25 cellular contexts compared by ENCODE assay signal in genomic region chr1:193113258-193113991, GRCh38. TPM values are rescaled to one million over a fixed set of nuclear protein-coding genes. Genes with fewer than 3 reads are reported as not detected.
A peak's percentile ranks its signal among the peaks of the same experiment; 100 is the strongest.
DNase-seq lines count a peak whose midpoint lies in the region; ATAC-seq, FAIRE-seq and TF ChIP-seq lines count a peak whose summit lies in the region.
"Had no signal": no experiment of that assay in that cellular context is flagged by ENCODE, and none has a peak within 500 bp of the region (broad histone marks: within the 10 kb centered on the region; RNA-seq: fewer than 3 reads in every experiment).

No MANE protein-coding gene starts in this region.

- TF ChIP-seq RAD21 in SK-N-SH (IDR thresholded peaks at IDR 0.05; ENCODE audit: low read length) (no peak), K562 (CRISPR knock-in tag; conservative IDR thresholded peaks at IDR 0.05 in 1 of 2, IDR thresholded peaks at IDR 0.05 in 1 of 2) (no peak)

- H3K9me1 ChIP-seq in K562 (ENCODE audit: control insufficient read depth, insufficient read depth, low read length), result no peaks in the 10 kb centered on the region

- TF ChIP-seq CTCF in SK-N-SH (IDR thresholded peaks at IDR 0.05) (no peak), K562 (IDR thresholded peaks at IDR 0.05 in 2 of 3, conservative IDR thresholded peaks at IDR 0.05 in 1 of 3; ENCODE audit: insufficient read depth in 2 of 3, low read depth in 1 of 3, low read length in 3 of 3) (no peak), upper lobe of right lung (IDR thresholded peaks at IDR 0.05) (no peak)

- no peak overlapping the region for H4K8ac ChIP-seq in mesenchymal stem cell (ENCODE audit: low read length)

- TF ChIP-seq POLR2A in K562 (conservative IDR thresholded peaks at IDR 0.05), result peak; percentile 60

- H2AFZ ChIP-seq in SK-N-SH (ENCODE audit: low read depth), result 0 out of 2 replicates have a peak overlapping the region, but pooled peaks have one; percentile 14
- H2AFZ ChIP-seq in K562 (ENCODE audit: low read depth, low read length), result peak overlapping the region; percentile 92
- H2AFZ ChIP-seq in mesenchymal stem cell (ENCODE audit: low read depth, low read length), result no peak overlapping the region

- no peak overlapping the region for H3K14ac ChIP-seq in mesenchymal stem cell (ENCODE audit: low read length in 2 of 2)

- peak overlapping the region; percentile 77 for H2AK5ac ChIP-seq in mesenchymal stem cell (ENCODE audit: low read length, severe bottlenecking)

- peaks cover 5% of the 10 kb centered on the region for H3F3A ChIP-seq in SK-N-SH (replicated peaks; ENCODE audit: insufficient read depth)

- H3K4me3 ChIP-seq in SK-N-SH (ENCODE audit: low read depth in 2 of 2, low read length in 1 of 2) (no peak overlapping the region), K562 (peak overlapping the region; percentile 32), mesenchymal stem cell (ENCODE audit: insufficient read depth in 1 of 2, low read depth in 1 of 2, low read length in 2 of 2) (no peak overlapping the region), upper lobe of right lung (no peak overlapping the region)
- H3K4me3 ChIP-seq: heart right ventricle, SJCRH30 had no signal

- POLR2A ChIA-PET in SK-N-SH (lab: Yijun Ruan, JAX) (no interaction called here), K562 (lab: Yijun Ruan, JAX) (interaction anchor here (0.7 to 2.1 kb wide), 7 partner anchors 8 to 238 kb away, joined by 3 to 12 read pairs (median 4); partner anchors contain the start of genes CDC73, GLRX2, RO60 and UCHL5)

- H2BK12ac ChIP-seq in mesenchymal stem cell (ENCODE audit: low read length in 2 of 2), result peak overlapping the region in 1 of 2 experiments; percentile 79

- H3K9me3 ChIP-seq in SK-N-SH (no peaks in the 10 kb centered on the region), K562 (replicated peaks; ENCODE audit: control insufficient read depth, insufficient read depth, low read depth, low read length) (no peaks in the 10 kb centered on the region), mesenchymal stem cell (ENCODE audit: control insufficient read depth, low read length) (no peaks in the 10 kb centered on the region), upper lobe of right lung (no peaks in the 10 kb centered on the region)
- H3K9me3 ChIP-seq: heart right ventricle, SJCRH30 had no signal

- no peak overlapping the region for H3K4ac ChIP-seq in mesenchymal stem cell (ENCODE audit: low read depth in 1 of 2, low read length in 2 of 2)

- in situ Hi-C loops in K562 (cut with MboI), result no loop called here

- no peaks in the 10 kb centered on the region for H3K27me3 ChIP-seq in SK-N-SH (ENCODE audit: insufficient read depth)
- H3K27me3 ChIP-seq in K562 (ENCODE audit: control insufficient read depth in 2 of 2, insufficient read depth in 2 of 2, low read length in 2 of 2), result no peaks in the 10 kb centered on the region
- H3K27me3 ChIP-seq in mesenchymal stem cell (ENCODE audit: control insufficient read depth in 1 of 2, insufficient read depth in 1 of 2, low read length in 2 of 2), result no peaks in the 10 kb centered on the region
- no peaks in the 10 kb centered on the region for H3K27me3 ChIP-seq in upper lobe of right lung
- H3K27me3 ChIP-seq: heart right ventricle, SJCRH30 had no signal

- H3K4me2 ChIP-seq in SK-N-SH, result no peak overlapping the region
- H3K4me2 ChIP-seq in K562 (ENCODE audit: insufficient read depth, low read length), result peak overlapping the region; percentile 81
- H3K4me2 ChIP-seq in mesenchymal stem cell (ENCODE audit: low read length, poor library complexity, severe bottlenecking), result no peak overlapping the region

- H2BK5ac ChIP-seq in mesenchymal stem cell (ENCODE audit: low read depth, low read length, poor library complexity, severe bottlenecking), result no peak overlapping the region

- no peak overlapping the region for H4K91ac ChIP-seq in mesenchymal stem cell (ENCODE audit: low read length)

- no TSS peak for BruUV-seq in K562 (replicated peaks; lab: Mats Ljungman, UMichigan)

- WGBS in SK-N-SH (ENCODE audit: low lambda C conversion rate), result 88% methylated on average over 9 of the region's 9 CpGs
- WGBS in K562 (ENCODE audit: insufficient coverage, low coverage, missing lambda C conversion rate), result 2% methylated on average over 9 of the region's 9 CpGs
- 83% methylated on average over 8 of the region's 9 CpGs for WGBS in mesenchymal stem cell

- H3K4me1 ChIP-seq in SK-N-SH (ENCODE audit: control insufficient read depth in 1 of 2, insufficient read depth in 2 of 2, low read depth in 1 of 2, low read length in 1 of 2) (peaks cover 2 to 15% of the 10 kb centered on the region in 2 experiments; a peak in 3 of 4 replicates), K562 (replicated peaks in 1 of 2; ENCODE audit: control insufficient read depth in 2 of 2, insufficient read depth in 2 of 2, low read length in 2 of 2) (peaks cover 22 to 35% of the 10 kb centered on the region in 2 experiments), mesenchymal stem cell (ENCODE audit: control insufficient read depth, insufficient read depth, low read depth, low read length) (peaks cover 6% of the 10 kb centered on the region), upper lobe of right lung (peaks cover 11% of the 10 kb centered on the region)

- peaks cover 10% of the 10 kb centered on the region for H3K79me1 ChIP-seq in mesenchymal stem cell (replicated peaks; ENCODE audit: low read length, poor library complexity, severe bottlenecking)

- H3K36me3 ChIP-seq in SK-N-SH (replicated peaks in 1 of 2; ENCODE audit: control insufficient read depth in 1 of 2, insufficient read depth in 2 of 2, low read length in 1 of 2) (no peaks in the 10 kb centered on the region), K562 (ENCODE audit: control insufficient read depth, insufficient read depth, low read length) (no peaks in the 10 kb centered on the region), mesenchymal stem cell (ENCODE audit: control insufficient read depth in 1 of 2, insufficient read depth in 2 of 2, low read depth in 1 of 2, low read length in 2 of 2) (no peaks in the 10 kb centered on the region), upper lobe of right lung (no peaks in the 10 kb centered on the region)
- H3K36me3 ChIP-seq: heart right ventricle, SJCRH30 had no signal

- FAIRE-seq in K562 (lab: Jason Lieb, UNC), result peak; percentile 70
- FAIRE-seq: GM19239, keratinocyte, RCC 7860 had no signal

- H3K9ac ChIP-seq in SK-N-SH (no peak overlapping the region), K562 (ENCODE audit: insufficient read depth in 1 of 2, low read depth in 2 of 2, low read length in 2 of 2) (peak overlapping the region; percentile 78 to 81), mesenchymal stem cell (ENCODE audit: low read length) (no peak overlapping the region)

- TF ChIP-seq EP300 in SK-N-SH (IDR thresholded peaks at IDR 0.05; ENCODE audit: borderline replicate concordance in 1 of 2, low read depth in 1 of 2, low read length in 1 of 2) (no peak), K562 (IDR thresholded peaks at IDR 0.05; ENCODE audit: low read length) (no peak; the same call in none of the 2 replicates)

- no peak overlapping the region for H2BK15ac ChIP-seq in mesenchymal stem cell (ENCODE audit: low read depth, poor library complexity, severe bottlenecking)

- no peak overlapping the region for H2BK120ac ChIP-seq in mesenchymal stem cell (ENCODE audit: low read depth, low read length)

- CTCF ChIA-PET in SK-N-SH (lab: Yijun Ruan, JAX), result no interaction called here
- CTCF ChIA-PET in K562 (lab: Yijun Ruan, JAX; ENCODE audit: low intra/inter-chr PET ratio), result no interaction called here

- no peaks in the 10 kb centered on the region for H3K9me2 ChIP-seq in SK-N-SH

- H3K18ac ChIP-seq in mesenchymal stem cell (ENCODE audit: low read depth in 1 of 2, low read length in 2 of 2), result no peak overlapping the region

- no peak overlapping the region for H3K23ac ChIP-seq in mesenchymal stem cell (ENCODE audit: low read length in 2 of 2)

- H3K27ac ChIP-seq in SK-N-SH (ENCODE audit: low read depth in 2 of 2, low read length in 1 of 2) (no peak overlapping the region), K562 (ENCODE audit: extremely low read depth, low read depth, low read length) (peak overlapping the region; percentile 58), mesenchymal stem cell (ENCODE audit: low read length, poor library complexity, severe bottlenecking) (peak overlapping the region; percentile 3), upper lobe of right lung (no peak overlapping the region)
- H3K27ac ChIP-seq: 22Rv1, heart right ventricle, SJCRH30 had no signal

- intact Hi-C loops in K562 (cut with micrococcal nuclease), result loop anchor here (1.0 to 2.0 kb wide), 3 partner anchors 8 to 1745 kb away; partner anchors contain the start of gene GLRX2
- intact Hi-C loops in upper lobe of right lung (cut with DNase I), result no loop called here

- DNase-seq in SK-N-SH (no peak), K562 (ENCODE audit: extremely low read depth in 1 of 4, low spot score in 3 of 4) (peak in 3 of 4 experiments; percentile 23 to 77 (median 53)), mesenchymal stem cell (no peak), upper lobe of right lung (no peak), MV-4-11 (lab: John Stamatoyannopoulos, UW) (no peak), medulla oblongata (ENCODE audit: extremely low spot score) (no peak)
- DNase-seq: activated CD4-positive, alpha-beta T cell treated with anti-CD3 and anti-CD28 coated beads for 36 hours; activated CD8-positive, alpha-beta memory T cell treated with anti-CD3 and anti-CD28 coated beads for 24 hours; activated gamma-delta T cell treated with Interleukin-2 at 50 U/mL for 16 hours; activated naive CD8-positive, alpha-beta T cell treated with anti-CD3 and anti-CD28 coated beads, Interleukin-2, amount 50 U/mL, for 24 hours; activated T-cell treated with anti-CD3 and anti-CD28 coated beads, Interleukin-2, amount 50 U/mL, for 24 hours; CD4-positive, alpha-beta T cell; cerebellar nuclear complex; EL; heart right ventricle; KG1; NCI-H1436 treated with DMSO at 0.1 percent for 48 hours; NCI-H524; SJCRH30 had no signal

- no peak for ATAC-seq in SK-N-SH treated with all-trans-retinoic acid at 6 μM for 48 hours
- peak; percentile 68 for ATAC-seq in K562
- ATAC-seq in upper lobe of right lung, result peak; percentile 37
- ATAC-seq in HG03432 (IDR thresholded peaks at IDR 0.05; ENCODE audit: unreplicated experiment), result no peak
- ATAC-seq: activated CD4-positive, alpha-beta T cell treated with anti-CD3 and anti-CD28 coated beads for 36 hours; activated naive CD8-positive, alpha-beta T cell treated with anti-CD3 and anti-CD28 coated beads, Interleukin-2, amount 50 U/mL, for 24 hours; heart right ventricle had no signal

- H3K79me2 ChIP-seq in SK-N-SH (ENCODE audit: insufficient read depth) (no peaks in the 10 kb centered on the region), K562 (ENCODE audit: control insufficient read depth, insufficient read depth, low read length) (peaks cover 28% of the 10 kb centered on the region)

- H4K20me1 ChIP-seq in SK-N-SH (ENCODE audit: insufficient read depth) (no peaks in the 10 kb centered on the region), K562 (replicated peaks; ENCODE audit: control insufficient read depth, insufficient read depth, low read length) (no peaks in the 10 kb centered on the region)

RNA-seq across cellular contexts. Expression of gene GLRX2, which starts 8.2 kb away (rescaled TPM):
- polyA plus RNA-seq in SK-N-SH (2012; rRNA removed), result 9.4 and 12.8 TPM in 2 replicates
- 13.4 and 23.8 TPM in 2 replicates for polyA plus RNA-seq in SK-N-SH (2012; cell fraction: cytosol; rRNA removed)
- polyA plus RNA-seq in SK-N-SH (2012; cell fraction: nucleus; rRNA removed), result 2.5 and 4.6 TPM in 2 replicates
- total RNA-seq in K562 (2011; cell fraction: chromatin; rRNA removed; ENCODE audit: low replicate concordance), result 4.8 and 10.3 TPM in 2 replicates
- 2.8 and 4.2 TPM in 2 replicates for total RNA-seq in K562 (2011; cell fraction: nucleolus; rRNA removed)
- total RNA-seq in K562 (2011; cell fraction: nucleoplasm; rRNA removed), result 4.3 and 8.2 TPM in 2 replicates
- 29.4 and 54.2 TPM in 2 replicates for total RNA-seq in K562 (2014; rRNA removed)
- 82.6 and 99.3 TPM in 2 replicates for total RNA-seq in K562 (2014; rRNA removed; fragmentation: Illumina TruSeq; extraction: Trizol)
- 61.4 and 72.1 TPM in 2 replicates for total RNA-seq in K562 (2015; rRNA removed; fragmentation: Illumina TruSeq; extraction: Trizol)
- 64.2 and 69.5 TPM in 2 replicates for total RNA-seq in K562 (2021)
- polyA plus RNA-seq in K562 (2011; rRNA removed), result 21.4 and 47.8 TPM in 2 replicates
- 10.6 and 15.4 TPM in 2 replicates for polyA plus RNA-seq in K562 (2011; cell fraction: cytosol; rRNA removed)
- polyA plus RNA-seq in K562 (2011; cell fraction: nucleus; rRNA removed), result 7.8 and 8.6 TPM in 2 replicates
- 56.4 and 76.0 TPM in 2 replicates for polyA plus RNA-seq in K562 (2012)
- polyA plus RNA-seq in K562 (2014; fragmentation: Illumina TruSeq; extraction: Trizol), result 47.7 and 55.1 TPM in 2 replicates
- 10 to 100 TPM; 13.3 to 16.8 TPM for polyA plus RNA-seq in K562 (2014; fragmentation: Nextera tagmentation; extraction: Ambion mirVana)
- 62.2 and 62.4 TPM in 2 replicates for polyA plus RNA-seq in K562 (2014; rRNA removed)
- 9.6 and 14.7 TPM in 2 replicates for polyA minus RNA-seq in K562 (2011; rRNA and poly(A)+ RNA removed)
- 5.5 and 6.5 TPM in 2 replicates for polyA minus RNA-seq in K562 (2011; cell fraction: cytosol; rRNA and poly(A)+ RNA removed)
- 3.6 and 5.6 TPM in 2 replicates for polyA minus RNA-seq in K562 (2011; cell fraction: nucleus; rRNA and poly(A)+ RNA removed)
- 28.8 TPM for polyA plus RNA-seq in mesenchymal stem cell (2013, experiment 1 of 2)
- polyA plus RNA-seq in mesenchymal stem cell (2013, experiment 2 of 2), result 29.9 TPM
- total RNA-seq in upper lobe of right lung, result 19.0 TPM

RNA-seq across cellular contexts. Expression of gene CDC73, which starts 8.4 kb away (rescaled TPM):
- 13.4 and 17.3 TPM in 2 replicates for polyA plus RNA-seq in SK-N-SH (2012; rRNA removed)
- polyA plus RNA-seq in SK-N-SH (2012; cell fraction: cytosol; rRNA removed), result 20.4 and 27.5 TPM in 2 replicates
- 6.4 and 7.7 TPM in 2 replicates for polyA plus RNA-seq in SK-N-SH (2012; cell fraction: nucleus; rRNA removed)
- 67.4 and 171 TPM in 2 replicates for total RNA-seq in K562 (2011; cell fraction: chromatin; rRNA removed; ENCODE audit: low replicate concordance)
- 19.8 and 31.1 TPM in 2 replicates for total RNA-seq in K562 (2011; cell fraction: nucleolus; rRNA removed)
- total RNA-seq in K562 (2011; cell fraction: nucleoplasm; rRNA removed), result 63.6 and 113 TPM in 2 replicates
- 19.0 and 20.1 TPM in 2 replicates for total RNA-seq in K562 (2014; rRNA removed)
- 30.1 and 33.8 TPM in 2 replicates for total RNA-seq in K562 (2014; rRNA removed; fragmentation: Illumina TruSeq; extraction: Trizol)
- total RNA-seq in K562 (2015; rRNA removed; fragmentation: Illumina TruSeq; extraction: Trizol), result 23.6 and 26.0 TPM in 2 replicates
- 57.1 and 60.5 TPM in 2 replicates for total RNA-seq in K562 (2021)
- 41.3 and 61.7 TPM in 2 replicates for polyA plus RNA-seq in K562 (2011; rRNA removed)
- polyA plus RNA-seq in K562 (2011; cell fraction: cytosol; rRNA removed), result 7.8 and 13.1 TPM in 2 replicates
- 12.3 and 15.1 TPM in 2 replicates for polyA plus RNA-seq in K562 (2011; cell fraction: nucleus; rRNA removed)
- polyA plus RNA-seq in K562 (2012), result 18.3 and 35.0 TPM in 2 replicates
- polyA plus RNA-seq in K562 (2014; fragmentation: Illumina TruSeq; extraction: Trizol), result 35.1 and 42.5 TPM in 2 replicates
- polyA plus RNA-seq in K562 (2014; fragmentation: Nextera tagmentation; extraction: Ambion mirVana), result 10 to 100 TPM; 23.7 to 28.7 TPM
- polyA plus RNA-seq in K562 (2014; rRNA removed), result 28.8 and 30.1 TPM in 2 replicates
- polyA minus RNA-seq in K562 (2011; rRNA and poly(A)+ RNA removed), result 122 and 129 TPM in 2 replicates
- 24.0 and 28.8 TPM in 2 replicates for polyA minus RNA-seq in K562 (2011; cell fraction: cytosol; rRNA and poly(A)+ RNA removed)
- polyA minus RNA-seq in K562 (2011; cell fraction: nucleus; rRNA and poly(A)+ RNA removed), result 42.7 and 68.6 TPM in 2 replicates
- 24.8 TPM for polyA plus RNA-seq in mesenchymal stem cell (2013, experiment 1 of 2)
- polyA plus RNA-seq in mesenchymal stem cell (2013, experiment 2 of 2), result 25.1 TPM
- 72.6 TPM for total RNA-seq in upper lobe of right lung

RNA-seq across cellular contexts. Expression of gene RO60, which starts 54.0 kb away (rescaled TPM):
- polyA plus RNA-seq in SK-N-SH (2012; rRNA removed) (6.4 and 10.6 TPM in 2 replicates), K562 (2011; rRNA removed) (46.1 and 56.4 TPM in 2 replicates), K562 (2014; fragmentation: Illumina TruSeq; extraction: Trizol) (24.9 and 28.5 TPM in 2 replicates), K562 (2014; fragmentation: Nextera tagmentation; extraction: Ambion mirVana) (100 to 1,000 TPM in 1 of 2 experiments, 10 to 100 TPM in 1; 49.2 to 187 TPM), K562 (2014; rRNA removed) (27.7 and 32.0 TPM in 2 replicates)
- 9.4 and 9.6 TPM in 2 replicates for polyA plus RNA-seq in SK-N-SH (2012; cell fraction: cytosol; rRNA removed)
- 8.7 and 10.3 TPM in 2 replicates for polyA plus RNA-seq in SK-N-SH (2012; cell fraction: nucleus; rRNA removed)
- total RNA-seq in K562 (2011; cell fraction: chromatin; rRNA removed; ENCODE audit: low replicate concordance), result 38.1 and 70.7 TPM in 2 replicates
- total RNA-seq in K562 (2011; cell fraction: nucleolus; rRNA removed), result 42.0 and 43.2 TPM in 2 replicates
- total RNA-seq in K562 (2011; cell fraction: nucleoplasm; rRNA removed), result 50.5 and 80.9 TPM in 2 replicates
- total RNA-seq in K562 (2014; rRNA removed) (118 and 156 TPM in 2 replicates), K562 (2014; rRNA removed; fragmentation: Illumina TruSeq; extraction: Trizol) (128 and 147 TPM in 2 replicates), K562 (2015; rRNA removed; fragmentation: Illumina TruSeq; extraction: Trizol) (128 TPM in 2 replicates), K562 (2021) (101 and 110 TPM in 2 replicates), upper lobe of right lung (73.5 TPM)
- 24.7 and 26.1 TPM in 2 replicates for polyA plus RNA-seq in K562 (2011; cell fraction: cytosol; rRNA removed)
- polyA plus RNA-seq in K562 (2011; cell fraction: nucleus; rRNA removed), result 19.7 and 22.2 TPM in 2 replicates
- 22.6 and 31.7 TPM in 2 replicates for polyA plus RNA-seq in K562 (2012)
- polyA minus RNA-seq in K562 (2011; rRNA and poly(A)+ RNA removed), result 285 and 314 TPM in 2 replicates
- polyA minus RNA-seq in K562 (2011; cell fraction: cytosol; rRNA and poly(A)+ RNA removed), result 101 and 165 TPM in 2 replicates
- 65.4 and 95.5 TPM in 2 replicates for polyA minus RNA-seq in K562 (2011; cell fraction: nucleus; rRNA and poly(A)+ RNA removed)
- polyA plus RNA-seq in mesenchymal stem cell (2013, experiment 1 of 2), result 31.3 TPM
- 28.6 TPM for polyA plus RNA-seq in mesenchymal stem cell (2013, experiment 2 of 2)

RNA-seq across cellular contexts. Expression of gene UCHL5, which starts 54.3 kb away (rescaled TPM):
- polyA plus RNA-seq in SK-N-SH (2012; rRNA removed) (14.9 and 15.7 TPM in 2 replicates), K562 (2011; rRNA removed) (117 and 174 TPM in 2 replicates), K562 (2014; fragmentation: Illumina TruSeq; extraction: Trizol) (188 and 206 TPM in 2 replicates), K562 (2014; fragmentation: Nextera tagmentation; extraction: Ambion mirVana) (10 to 100 TPM; 61.0 to 68.9 TPM), K562 (2014; rRNA removed) (151 and 180 TPM in 2 replicates)
- 20.3 and 28.4 TPM in 2 replicates for polyA plus RNA-seq in SK-N-SH (2012; cell fraction: cytosol; rRNA removed)
- polyA plus RNA-seq in SK-N-SH (2012; cell fraction: nucleus; rRNA removed), result 15.7 and 19.3 TPM in 2 replicates
- 52.2 and 140 TPM in 2 replicates for total RNA-seq in K562 (2011; cell fraction: chromatin; rRNA removed; ENCODE audit: low replicate concordance)
- total RNA-seq in K562 (2011; cell fraction: nucleolus; rRNA removed), result 19.7 and 27.2 TPM in 2 replicates
- total RNA-seq in K562 (2011; cell fraction: nucleoplasm; rRNA removed), result 59.5 and 113 TPM in 2 replicates
- total RNA-seq in K562 (2014; rRNA removed) (85.4 and 85.6 TPM in 2 replicates), K562 (2014; rRNA removed; fragmentation: Illumina TruSeq; extraction: Trizol) (114 and 132 TPM in 2 replicates), K562 (2015; rRNA removed; fragmentation: Illumina TruSeq; extraction: Trizol) (117 and 122 TPM in 2 replicates), K562 (2021) (133 and 138 TPM in 2 replicates), upper lobe of right lung (23.8 TPM)
- 21.6 and 39.4 TPM in 2 replicates for polyA plus RNA-seq in K562 (2011; cell fraction: cytosol; rRNA removed)
- polyA plus RNA-seq in K562 (2011; cell fraction: nucleus; rRNA removed), result 38.3 and 58.5 TPM in 2 replicates
- 89.5 and 112 TPM in 2 replicates for polyA plus RNA-seq in K562 (2012)
- polyA minus RNA-seq in K562 (2011; rRNA and poly(A)+ RNA removed), result 168 and 179 TPM in 2 replicates
- 44.0 and 70.9 TPM in 2 replicates for polyA minus RNA-seq in K562 (2011; cell fraction: cytosol; rRNA and poly(A)+ RNA removed)
- 62.3 and 92.4 TPM in 2 replicates for polyA minus RNA-seq in K562 (2011; cell fraction: nucleus; rRNA and poly(A)+ RNA removed)
- polyA plus RNA-seq in mesenchymal stem cell (2013, experiment 1 of 2), result 21.6 TPM
- polyA plus RNA-seq in mesenchymal stem cell (2013, experiment 2 of 2), result 22.2 TPM

Comparison
In these comparisons a context has a peak if more than half of its experiments do, and no peak if none do; other contexts are left out.
1. DNase-seq: peak in K562 (3 of 4); none in SK-N-SH (single experiment), mesenchymal stem cell (single experiment), upper lobe of right lung (single experiment), MV-4-11 (single experiment) and medulla oblongata (single experiment).
2. H3K27ac ChIP-seq: peak in K562 (single experiment) and mesenchymal stem cell (single experiment); none in SK-N-SH (0 of 2) and upper lobe of right lung (single experiment).
3. H3K9ac ChIP-seq: peak in K562 (2 of 2); none in SK-N-SH (single experiment) and mesenchymal stem cell (single experiment).
4. ATAC-seq: peak in K562 (single experiment) and upper lobe of right lung (single experiment); none in SK-N-SH treated with all-trans-retinoic acid at 6 μM for 48 hours (single experiment) and HG03432 (single experiment).
5. Of the 27 proteins assayed by ChIP-seq in both K562 and SK-N-SH: peak only in K562: GABPA, JUND and TAF1; only in SK-N-SH: none; in both: none; in neither: 21; mixed calls (peak in some experiments, not most) for 3.